8 cellular contexts compared by ENCODE assay signal in genomic region chr14:50823763-50824636, GRCh38. TPM values are rescaled to one million over a fixed set of nuclear protein-coding genes. Genes with fewer than 3 reads are reported as not detected.
DNase-seq lines count a peak whose midpoint lies in the region; ATAC-seq and TF ChIP-seq lines count a peak whose summit lies in the region.

No MANE protein-coding gene starts in this region.

- peak overlapping the region; percentile 74 for H3K4me3 Mint-ChIP-seq in activated naive CD8-positive, alpha-beta T cell treated with anti-CD3 and anti-CD28 coated beads for 36 hours

- no peak for TF ChIP-seq CTCF in sigmoid colon (IDR thresholded peaks at IDR 0.05)

- peaks cover 0 to 23% (median 16%) of the 10 kb centered on the region in 4 donors for H3K4me1 ChIP-seq in sigmoid colon

- no peak for TF ChIP-seq POLR2A in sigmoid colon (IDR thresholded peaks at IDR 0.05)

- no peaks in the 10 kb centered on the region for H3K36me3 ChIP-seq in sigmoid colon

- peak overlapping the region in 3 of 4 donors; percentile 7 to 44 (median 35) for H3K27ac ChIP-seq in sigmoid colon

- intact Hi-C loops in Right ventricle myocardium superior (cut with DNase I) (no loop called here), cardiac septum (cut with DNase I) (no loop called here), sigmoid colon (cut with DNase I) (no loop called here)

- H3K4me1 Mint-ChIP-seq in activated naive CD8-positive, alpha-beta T cell treated with anti-CD3 and anti-CD28 coated beads for 36 hours = peaks cover 89% of the 10 kb centered on the region

- peaks cover 5% of the 10 kb centered on the region for H3K9me3 Mint-ChIP-seq in activated naive CD8-positive, alpha-beta T cell treated with anti-CD3 and anti-CD28 coated beads for 36 hours

- H3K27me3 ChIP-seq in sigmoid colon = no peaks in the 10 kb centered on the region

- 57 to 85% methylated on average over 10 of the region's 10 CpGs for WGBS in sigmoid colon, 2 donors

- ATAC-seq in Right ventricle myocardium superior (ENCODE audit: poor library complexity) (peak; percentile 19), HG03025 (IDR thresholded peaks at IDR 0.05; ENCODE audit: low FRiP score, unreplicated experiment) (peak; percentile 51)

- no peaks in the 10 kb centered on the region for H3K27me3 Mint-ChIP-seq in activated naive CD8-positive, alpha-beta T cell treated with anti-CD3 and anti-CD28 coated beads for 36 hours

- DNase-seq in Right ventricle myocardium superior (no peak), cardiac septum (ENCODE audit: low spot score) (no peak), sigmoid colon (no peak), mucosa of gallbladder (ENCODE audit: low spot score) (no peak), medulla oblongata (ENCODE audit: extremely low spot score) (no peak), midbrain (lab: John Stamatoyannopoulos, UW) (no peak)
- no peak for DNase-seq in activated naive CD8-positive, alpha-beta T cell treated with anti-CD3 and anti-CD28 coated beads for 36 hours

- H3K36me3 Mint-ChIP-seq in activated naive CD8-positive, alpha-beta T cell treated with anti-CD3 and anti-CD28 coated beads for 36 hours = peaks cover 54% of the 10 kb centered on the region

- H3K9me3 ChIP-seq in sigmoid colon = no peaks in the 10 kb centered on the region

- H3K4me3 ChIP-seq in sigmoid colon = no peak overlapping the region

- TF ChIP-seq EP300 in sigmoid colon (IDR thresholded peaks at IDR 0.05) = no peak

- peak overlapping the region; percentile 91 for H3K27ac Mint-ChIP-seq in activated naive CD8-positive, alpha-beta T cell treated with anti-CD3 and anti-CD28 coated beads for 36 hours

RNA-seq across cellular contexts. Expression of gene NIN, which starts 7.0 kb away (rescaled TPM):
- total RNA-seq in Right ventricle myocardium superior = 22.8 TPM
- 59.2 TPM for total RNA-seq in cardiac septum
- 10 to 100 TPM; 66.6 to 67.9 TPM for total RNA-seq in activated naive CD8-positive, alpha-beta T cell treated with anti-CD3 and anti-CD28 coated beads for 36 hours
- total RNA-seq in sigmoid colon = 10 to 100 TPM; 20.7 to 38.2 (median 26.9) TPM
- 10 to 100 TPM in 1 of 3 donors, 1 to 10 TPM in 2; 3.6 to 14.8 (median 5.1) TPM for polyA plus RNA-seq in sigmoid colon
- total RNA-seq in mucosa of gallbladder = 28.3 TPM

RNA-seq across cellular contexts. Expression of gene ABHD12B, which starts 47.9 kb away (rescaled TPM):
- not detected for total RNA-seq in Right ventricle myocardium superior
- total RNA-seq in cardiac septum = not detected
- not detected for total RNA-seq in activated naive CD8-positive, alpha-beta T cell treated with anti-CD3 and anti-CD28 coated beads for 36 hours
- not detected for total RNA-seq in sigmoid colon
- polyA plus RNA-seq in sigmoid colon = 1 to 10 TPM; 5.3 to 9.3 (median 6.0) TPM
- total RNA-seq in mucosa of gallbladder = 1.0 TPM
